Comparison of ENCODE assay signal across 20 cellular contexts in genomic region chr1:210340311-210340710, GRCh38. TPM values are rescaled to one million over a fixed set of nuclear protein-coding genes. Genes with fewer than 3 reads are reported as not detected.
DNase-seq lines count a peak whose midpoint lies in the region; ATAC-seq and TF ChIP-seq lines count a peak whose summit lies in the region.
"Had no signal": no experiment of that assay in that cellular context is flagged by ENCODE, and none has a peak within 500 bp of the region (broad histone marks: within the 10 kb centered on the region; RNA-seq: fewer than 3 reads in every experiment).

No MANE protein-coding gene starts in this region.

- H4K20me1 ChIP-seq in OCI-LY3 (ENCODE audit: insufficient read depth, low read length) (no peaks in the 10 kb centered on the region), SK-N-SH (ENCODE audit: insufficient read depth) (no peaks in the 10 kb centered on the region)

- TF ChIP-seq RAD21 in SK-N-SH (IDR thresholded peaks at IDR 0.05; ENCODE audit: low read length) = no peak

- H3F3A ChIP-seq in SK-N-SH (replicated peaks; ENCODE audit: insufficient read depth) = no peaks in the 10 kb centered on the region

- H3K36me3 ChIP-seq in HEK293 (ENCODE audit: control insufficient read depth in 2 of 2, insufficient read depth in 1 of 2, low read length in 2 of 2) = no peaks in the 10 kb centered on the region
- H3K36me3 ChIP-seq in OCI-LY3 (replicated peaks; ENCODE audit: low read depth, low read length) = no peaks in the 10 kb centered on the region
- H3K36me3 ChIP-seq in SK-N-SH (replicated peaks in 1 of 2; ENCODE audit: control insufficient read depth in 1 of 2, insufficient read depth in 2 of 2, low read length in 1 of 2) = no peaks in the 10 kb centered on the region
- H3K36me3 ChIP-seq: ascending aorta had no signal

- H3K27ac ChIP-seq in HEK293 (ENCODE audit: extremely low read depth, low read depth, low read length) = no peak overlapping the region
- H3K27ac ChIP-seq in OCI-LY3 (ENCODE audit: low read length) = no peak overlapping the region
- H3K27ac ChIP-seq in SK-N-SH (ENCODE audit: low read depth in 2 of 2, low read length in 1 of 2) = no peak overlapping the region
- H3K27ac ChIP-seq: ascending aorta, coronary artery, skin epidermis, VCaP had no signal

- H3K9ac ChIP-seq in OCI-LY3 (ENCODE audit: low read length) = no peak overlapping the region
- no peak overlapping the region for H3K9ac ChIP-seq in SK-N-SH

- H3K9me3 Mint-ChIP-seq in activated T-cell treated with anti-CD3 and anti-CD28 coated beads, Interleukin-2, amount 50 U/mL, for 24 hours = no peaks in the 10 kb centered on the region
- H3K9me3 Mint-ChIP-seq in stimulated activated effector memory CD8-positive, alpha-beta T cell treated with anti-CD3 and anti-CD28 coated beads, Interleukin-12 subunit alpha, Interleukin-12 subunit beta, amount 100 ng/mL, for 72 hours = no peaks in the 10 kb centered on the region
- H3K9me3 Mint-ChIP-seq: mesothelial cell of epicardium had no signal

- peak; percentile 40 for ATAC-seq in stimulated activated effector memory CD8-positive, alpha-beta T cell treated with anti-CD3 and anti-CD28 coated beads, Interleukin-12 subunit alpha, Interleukin-12 subunit beta, amount 100 ng/mL, for 72 hours
- no peak for ATAC-seq in GM18873 (IDR thresholded peaks at IDR 0.05; ENCODE audit: low FRiP score, unreplicated experiment)
- ATAC-seq: PC-3 had no signal

- H3K4me2 ChIP-seq in OCI-LY3 (ENCODE audit: low read length) (peak overlapping the region; percentile 47), SK-N-SH (no peak overlapping the region)

- no peak overlapping the region for H3K4me3 ChIP-seq in HEK293 (ENCODE audit: low read depth, low read length)
- peak overlapping the region; percentile 7; the same call in 1 of the 2 replicates for H3K4me3 ChIP-seq in OCI-LY3 (ENCODE audit: low read length)
- no peak overlapping the region for H3K4me3 ChIP-seq in SK-N-SH (ENCODE audit: low read depth in 2 of 2, low read length in 1 of 2)
- H3K4me3 ChIP-seq: ascending aorta, coronary artery, skin epidermis had no signal

- WGBS in SK-N-SH (ENCODE audit: low lambda C conversion rate) = 94% methylated on average over 3 of the region's 3 CpGs

- H3K27me3 Mint-ChIP-seq in activated T-cell treated with anti-CD3 and anti-CD28 coated beads, Interleukin-2, amount 50 U/mL, for 24 hours = peaks cover 5% of the 10 kb centered on the region

- no peak overlapping the region for H3K4me3 Mint-ChIP-seq in activated T-cell treated with anti-CD3 and anti-CD28 coated beads, Interleukin-2, amount 50 U/mL, for 24 hours
- peak overlapping the region; percentile 6 for H3K4me3 Mint-ChIP-seq in stimulated activated effector memory CD8-positive, alpha-beta T cell treated with anti-CD3 and anti-CD28 coated beads, Interleukin-12 subunit alpha, Interleukin-12 subunit beta, amount 100 ng/mL, for 72 hours
- H3K4me3 Mint-ChIP-seq: mesothelial cell of epicardium had no signal

- DNase-seq in activated T-cell treated with anti-CD3 and anti-CD28 coated beads, Interleukin-2, amount 50 U/mL, for 24 hours = no peak
- no peak for DNase-seq in activated T-cell treated with anti-CD3 and anti-CD28 coated beads, Interleukin-2, amount 50 U/mL, for 1 hour
- no peak for DNase-seq in stimulated activated effector memory CD8-positive, alpha-beta T cell treated with anti-CD3 and anti-CD28 coated beads, Interleukin-12 subunit alpha, Interleukin-12 subunit beta, amount 100 ng/mL, for 72 hours (ENCODE audit: low spot score in 2 of 2)
- DNase-seq in putamen (ENCODE audit: low spot score) (no peak), SK-N-SH (no peak)
- DNase-seq: ACHN, DMS 273 treated with DMSO at 0.1 percent for 48 hours, erythroblast, kidney, NCI-H1417 treated with DMSO at 0.1 percent for 48 hours, NCI-H345, PC-3 had no signal

- no peaks in the 10 kb centered on the region for H3K9me3 ChIP-seq in HEK293 (ENCODE audit: control insufficient read depth, insufficient read depth, low read depth, low read length)
- no peaks in the 10 kb centered on the region for H3K9me3 ChIP-seq in OCI-LY3 (ENCODE audit: insufficient read depth, low read length)
- H3K9me3 ChIP-seq in SK-N-SH = no peaks in the 10 kb centered on the region
- H3K9me3 ChIP-seq: ascending aorta had no signal

- H3K27ac Mint-ChIP-seq in activated T-cell treated with anti-CD3 and anti-CD28 coated beads, Interleukin-2, amount 50 U/mL, for 24 hours = peak overlapping the region; percentile 86
- no peak overlapping the region for H3K27ac Mint-ChIP-seq in stimulated activated effector memory CD8-positive, alpha-beta T cell treated with anti-CD3 and anti-CD28 coated beads, Interleukin-12 subunit alpha, Interleukin-12 subunit beta, amount 100 ng/mL, for 72 hours
- H3K27ac Mint-ChIP-seq: mesothelial cell of epicardium had no signal

- H3K9me2 ChIP-seq in SK-N-SH = no peaks in the 10 kb centered on the region

- no peaks in the 10 kb centered on the region for H3K79me2 ChIP-seq in OCI-LY3 (ENCODE audit: low read length)
- H3K79me2 ChIP-seq in SK-N-SH (ENCODE audit: insufficient read depth) = no peaks in the 10 kb centered on the region

- peaks cover 24% of the 10 kb centered on the region for H3K4me1 Mint-ChIP-seq in activated T-cell treated with anti-CD3 and anti-CD28 coated beads, Interleukin-2, amount 50 U/mL, for 24 hours (ENCODE audit: low read depth)
- H3K4me1 Mint-ChIP-seq in stimulated activated effector memory CD8-positive, alpha-beta T cell treated with anti-CD3 and anti-CD28 coated beads, Interleukin-12 subunit alpha, Interleukin-12 subunit beta, amount 100 ng/mL, for 72 hours = peaks cover 18% of the 10 kb centered on the region

- 0 out of 2 replicates have a peak, but pooled peaks cover 7% of the 10 kb centered on the region for H3K27me3 ChIP-seq in OCI-LY3 (ENCODE audit: low read depth, low read length)
- H3K27me3 ChIP-seq in SK-N-SH (ENCODE audit: insufficient read depth) = no peaks in the 10 kb centered on the region
- H3K27me3 ChIP-seq: ascending aorta had no signal

- CTCF ChIA-PET in HEK293 (lab: Yijun Ruan, JAX) (interaction anchor here (1.4 to 2.3 kb wide), 3 partner anchors 8 to 34 kb away, joined by 6 to 13 read pairs (median 6); no protein-coding TSS in a partner anchor), SK-N-SH (lab: Yijun Ruan, JAX) (interaction anchor here (1.0 to 1.8 kb wide), 3 partner anchors 11 to 67 kb away, joined by 3 to 8 read pairs (median 4); no protein-coding TSS in a partner anchor)

- no peaks in the 10 kb centered on the region for H3K36me3 Mint-ChIP-seq in activated T-cell treated with anti-CD3 and anti-CD28 coated beads, Interleukin-2, amount 50 U/mL, for 24 hours (ENCODE audit: low read depth)
- H3K36me3 Mint-ChIP-seq in stimulated activated effector memory CD8-positive, alpha-beta T cell treated with anti-CD3 and anti-CD28 coated beads, Interleukin-12 subunit alpha, Interleukin-12 subunit beta, amount 100 ng/mL, for 72 hours = peaks cover 6% of the 10 kb centered on the region
- H3K36me3 Mint-ChIP-seq: mesothelial cell of epicardium had no signal

- H3K4me1 ChIP-seq in HEK293 (ENCODE audit: control insufficient read depth, insufficient read depth, low read length) (peaks cover 13% of the 10 kb centered on the region), OCI-LY3 (ENCODE audit: low read length) (peaks cover 51% of the 10 kb centered on the region), SK-N-SH (ENCODE audit: control insufficient read depth in 1 of 2, insufficient read depth in 2 of 2, low read depth in 1 of 2, low read length in 1 of 2) (peaks cover 5 to 13% of the 10 kb centered on the region in 2 experiments; a peak in 2 of 4 replicates)

- no peak for TF ChIP-seq EP300 in SK-N-SH (IDR thresholded peaks at IDR 0.05; ENCODE audit: borderline replicate concordance in 1 of 2, low read depth in 1 of 2, low read length in 1 of 2)

- TF ChIP-seq CTCF in HEK293 (tag by site-specific recombination; IDR thresholded peaks at IDR 0.05) (no peak), OCI-LY3 (IDR thresholded peaks at IDR 0.05; ENCODE audit: low read depth, low read length) (no peak), SK-N-SH (IDR thresholded peaks at IDR 0.05) (no peak)

- no peak overlapping the region for H2AFZ ChIP-seq in OCI-LY3 (ENCODE audit: low read depth, low read length)
- no peak overlapping the region for H2AFZ ChIP-seq in SK-N-SH (ENCODE audit: low read depth)

- POLR2A ChIA-PET in HEK293 (lab: Yijun Ruan, JAX) (no interaction called here), SK-N-SH (lab: Yijun Ruan, JAX) (no interaction called here)

TF ChIP-seq in HEK293, 187 proteins besides CTCF, POLR2A, EP300 and RAD21 (continues in another document):
- TF ChIP-seq ZNF341 (tag by site-specific recombination; IDR thresholded peaks at IDR 0.05; ENCODE audit: low read depth) = no peak
- TF ChIP-seq FEZF1 (tag by site-specific recombination; IDR thresholded peaks at IDR 0.05) = peak; percentile 86

TF ChIP-seq in SK-N-SH, 30 proteins besides CTCF, POLR2A, EP300 and RAD21 (continues in another document):
- TF ChIP-seq NRF1 (IDR thresholded peaks at IDR 0.05; ENCODE audit: low read depth, low read length) (no peak), TEAD4 (IDR thresholded peaks at IDR 0.05; ENCODE audit: borderline replicate concordance, insufficient read depth) (no peak), TAF1 (IDR thresholded peaks at IDR 0.05; ENCODE audit: borderline replicate concordance, low read depth, low read length) (no peak)
- TF ChIP-seq, protein P1, sequence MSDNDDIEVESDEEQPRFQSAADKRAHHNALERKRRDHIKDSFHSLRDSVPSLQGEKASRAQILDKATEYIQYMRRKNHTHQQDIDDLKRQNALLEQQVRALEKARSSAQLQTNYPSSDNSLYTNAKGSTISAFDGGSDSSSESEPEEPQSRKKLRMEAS (IDR thresholded peaks at IDR 0.05; ENCODE audit: low read depth) = no peak

RNA-seq across cellular contexts. Expression of gene HHAT, which starts 11.6 kb away (rescaled TPM):
- 8.1 and 10.8 TPM in 2 replicates for polyA plus RNA-seq in SK-N-SH (2012; rRNA removed)
- 7.6 and 9.5 TPM in 2 replicates for polyA plus RNA-seq in SK-N-SH (2012; cell fraction: cytosol; rRNA removed)
- polyA plus RNA-seq in SK-N-SH (2012; cell fraction: nucleus; rRNA removed) = 10.3 and 15.1 TPM in 2 replicates
